Comparison of ENCODE assay signal across 8 cellular contexts in the genomic region with DNA sequence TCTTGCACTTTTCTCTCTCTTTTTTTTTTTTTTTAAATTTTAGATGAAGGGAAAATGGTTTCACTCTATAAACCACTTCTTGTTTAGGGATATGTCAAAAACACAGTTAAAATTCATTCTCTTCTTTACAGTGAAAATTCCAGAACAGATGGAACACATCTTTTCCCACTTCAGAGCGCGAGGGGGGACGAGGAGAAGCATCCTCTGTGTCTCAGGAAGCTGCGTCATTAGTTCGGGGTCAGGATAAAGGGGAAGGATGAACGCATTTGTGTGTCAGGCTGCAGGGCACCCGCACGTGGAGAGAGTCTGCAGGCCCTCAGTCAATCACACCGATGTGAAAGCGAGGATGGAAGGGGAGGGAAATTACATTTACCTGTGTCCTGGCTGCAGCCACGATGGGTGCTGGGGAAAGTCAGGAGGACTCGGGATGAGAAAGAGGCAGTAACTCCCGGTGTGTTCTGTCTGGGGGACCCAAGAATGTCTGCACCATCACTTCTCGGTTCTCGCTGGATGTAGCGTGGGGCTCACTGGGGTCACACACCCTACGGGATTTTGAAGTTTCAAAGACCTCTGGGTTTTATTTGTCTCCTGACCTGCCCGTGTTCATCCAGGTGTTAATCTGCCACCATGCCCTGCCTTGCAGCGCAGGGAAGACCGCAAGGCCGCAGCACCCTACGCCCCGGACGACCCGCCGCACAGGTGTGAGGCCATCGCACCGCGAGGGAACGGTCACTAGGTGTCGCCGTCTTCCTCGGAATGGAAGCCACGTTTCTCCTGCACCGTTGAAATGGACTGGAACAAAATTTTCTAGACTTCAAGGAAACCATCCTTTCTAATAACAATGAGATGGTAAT.
DNase-seq lines count a peak whose midpoint lies in the region; ATAC-seq, FAIRE-seq and TF ChIP-seq lines count a peak whose summit lies in the region.

No MANE protein-coding gene starts in this region.

- TF ChIP-seq CTCF in brain (conservative IDR thresholded peaks at IDR 0.05) = peak; percentile 91 to 95

- peak; percentile 91 for FAIRE-seq in islet of Langerhans (lab: Jason Lieb, UNC)

- peak; percentile 63 for ATAC-seq in GM19043 (IDR thresholded peaks at IDR 0.05; ENCODE audit: low read depth, unreplicated experiment)

- peak overlapping the region; percentile 60 to 82 (median 69) for H3K27ac Mint-ChIP-seq in brain

- H3K36me3 Mint-ChIP-seq in brain = no peaks in the 10 kb centered on the region

- H3K4me1 Mint-ChIP-seq in brain = peaks cover 55% of the 10 kb centered on the region

- DNase-seq in AML-193 (lab: John Stamatoyannopoulos, UW) (peak; percentile 9 to 13), HuH-7 (ENCODE audit: low spot score) (peak; percentile 68), UCSD-AML1 (lab: John Stamatoyannopoulos, UW; ENCODE audit: unreplicated experiment) (peak; percentile 33), NCI-H226 (no peak)
- peak; percentile 69 to 73 for DNase-seq in stimulated activated CD4-positive, alpha-beta T cell treated with anti-CD3 and anti-CD28 coated beads, Interleukin-1b, Interleukin-23, amount 100 ng/mL, for 4 hours (ENCODE audit: low read depth in 2 of 2)

- H3K9me3 Mint-ChIP-seq in brain = peaks cover 0 to 9% (median 5%) of the 10 kb centered on the region in 5 experiments

- peaks cover 3% of the 10 kb centered on the region for H3K27me3 Mint-ChIP-seq in brain

- H3K4me3 Mint-ChIP-seq in brain = peak overlapping the region in 1 of 5 experiments; percentile 56
